In the genomic region with DNA sequence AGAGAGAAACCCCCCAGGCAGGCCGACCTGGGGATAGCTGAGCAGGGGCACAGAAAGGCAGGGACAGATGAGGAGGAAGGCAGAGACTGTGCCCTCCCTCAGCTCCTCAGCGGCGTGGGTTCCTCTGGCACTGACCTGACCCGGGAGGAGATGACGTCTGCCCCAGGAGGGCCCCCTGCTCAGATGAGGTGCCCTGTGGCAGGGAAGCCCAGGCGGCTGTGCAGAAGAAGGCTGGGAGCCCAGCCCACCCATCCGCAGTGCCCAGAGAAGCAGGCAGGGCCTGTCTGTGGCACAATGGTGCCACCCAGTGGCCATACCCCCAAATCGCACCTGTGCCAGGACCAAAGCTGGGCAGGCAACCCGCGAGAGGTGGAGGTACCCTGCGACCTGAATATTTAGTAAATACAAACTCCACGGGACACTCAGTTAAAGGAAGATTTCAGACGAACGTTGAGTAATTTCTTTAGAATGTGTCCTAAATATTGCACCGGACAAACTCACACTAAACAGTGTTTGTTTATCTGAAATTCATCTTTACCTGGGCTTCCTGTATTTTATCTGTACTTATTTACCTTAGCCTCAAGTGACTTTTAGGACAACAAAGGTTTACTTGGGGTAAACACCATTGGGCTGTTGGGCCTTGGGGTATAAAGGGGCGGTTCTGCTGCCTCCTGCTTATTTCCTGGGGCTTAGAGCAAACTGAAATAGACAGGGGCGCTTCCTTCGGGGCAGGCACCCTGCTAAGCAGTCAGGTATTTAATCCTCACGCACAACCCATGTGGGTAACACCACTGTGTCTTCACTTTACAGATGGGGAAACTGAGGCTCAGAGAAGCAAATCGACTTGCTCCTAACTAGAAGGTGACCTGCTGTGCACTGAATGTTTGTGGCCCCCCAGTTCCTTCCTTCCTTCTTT, we compare ENCODE assay signal across 8 cellular contexts. TPM values are rescaled to one million over a fixed set of nuclear protein-coding genes. Genes with fewer than 3 reads are reported as not detected.
A peak's percentile ranks its signal among the peaks of the same experiment; 100 is the strongest.
DNase-seq lines count a peak whose midpoint lies in the region; ATAC-seq, FAIRE-seq and TF ChIP-seq lines count a peak whose summit lies in the region.

No MANE protein-coding gene starts in this region.

- TF ChIP-seq CTCF in GM20000 (IDR thresholded peaks at IDR 0.05; ENCODE audit: extremely low read depth, missing control alignments) (peak; percentile 90), GM12878 (IDR thresholded peaks at IDR 0.05 in 2 of 3, conservative IDR thresholded peaks at IDR 0.05 in 1 of 3; ENCODE audit: control insufficient read depth in 2 of 3, extremely low read depth in 1 of 3, insufficient read depth in 1 of 3, low read depth in 3 of 3, low read length in 3 of 3) (peak; percentile 89 to 94 (median 92))

- ATAC-seq in GM12878 (peak; percentile 99), GM21528 (IDR thresholded peaks at IDR 0.05; ENCODE audit: low FRiP score, unreplicated experiment) (no peak)

- no peaks in the 10 kb centered on the region for H3K36me3 ChIP-seq in GM12878 (ENCODE audit: control insufficient read depth in 2 of 2, insufficient read depth in 2 of 2, low read length in 1 of 2)

- H3K27me3 ChIP-seq in GM12878 (replicated peaks in 1 of 2; ENCODE audit: control insufficient read depth in 2 of 2, insufficient read depth in 2 of 2, low read length in 1 of 2) = no peaks in the 10 kb centered on the region

- RAD21 ChIA-PET in GM12878 (lab: Charles Lee; ENCODE audit: unreplicated experiment) = interaction anchor here (0.6 to 1.3 kb wide), 3 partner anchors 11 to 313 kb away, joined by 3 to 8 read pairs (median 3); no protein-coding TSS in a partner anchor

- no peak for TF ChIP-seq POLR2A in GM12878 (IDR thresholded peaks at IDR 0.05; ENCODE audit: low read depth, low read length)

- H3K4me1 ChIP-seq in GM12878 (ENCODE audit: control insufficient read depth, insufficient read depth, low read length) = no peaks in the 10 kb centered on the region

- POLR2A ChIA-PET in GM12878 (lab: Charles Lee) = no interaction called here

- no peaks in the 10 kb centered on the region for H4K20me1 ChIP-seq in GM12878 (ENCODE audit: control insufficient read depth, insufficient read depth)

- peak; percentile 87 for TF ChIP-seq RAD21 in GM12878 (IDR thresholded peaks at IDR 0.05; ENCODE audit: insufficient read depth, low read depth, low read length)

- BruUV-seq in GM12878 (replicated peaks; lab: Mats Ljungman, UMichigan) = no TSS peak

- intact Hi-C loops in GM12878 (cut with micrococcal nuclease; ENCODE audit: unreplicated experiment) = loop anchor here (1.0 to 5.0 kb wide), 3 partner anchors 230 to 451 kb away; no protein-coding TSS in a partner anchor

- H3K36me3 Mint-ChIP-seq in T-helper 2 cell treated with Interferon-gamma antibody and Interleukin-4, amounts not matched to agents 5 μg/mL and 100 μg/mL, for 36 hours (ENCODE audit: low read depth) = no peaks in the 10 kb centered on the region

- TF ChIP-seq EP300 in GM12878 (IDR thresholded peaks at IDR 0.05; ENCODE audit: borderline replicate concordance in 1 of 2, control insufficient read depth in 1 of 2, low read depth in 2 of 2, low read length in 2 of 2) = no peak

- H3K9me3 ChIP-seq in GM12878 (replicated peaks; ENCODE audit: control insufficient read depth, insufficient read depth, low read length) = no peaks in the 10 kb centered on the region; the same call in 2 of the 3 replicates

- CTCF ChIA-PET in GM12878 (lab: Yijun Ruan, JAX) = interaction anchor here (1.1 to 1.6 kb wide), 5 partner anchors 10 to 311 kb away, joined by 3 to 11 read pairs (median 4); no protein-coding TSS in a partner anchor

- WGBS in GM12878 (ENCODE audit: insufficient coverage, insufficient replicate concordance, low lambda C conversion rate, missing lambda C conversion rate) = 16% methylated on average over 18 of the region's 20 CpGs

- DNase-seq in DMS 273 (lab: John Stamatoyannopoulos, UW; ENCODE audit: unreplicated experiment) (peak; percentile 75), GM20000 (ENCODE audit: low spot score) (peak; percentile 86), HuH-7 (ENCODE audit: low spot score) (peak; percentile 76), GM12878 (ENCODE audit: low read depth, low spot score) (no peak), iPS-NIHi7 (ENCODE audit: extremely low spot score) (peak; percentile 96)
- peak; percentile 50 for DNase-seq in T-helper 2 cell treated with Interferon-gamma antibody and Interleukin-4, amounts not matched to agents 5 μg/mL and 100 μg/mL, for 36 hours (ENCODE audit: low spot score)
- DNase-seq in stimulated activated CD4-positive, alpha-beta T cell treated with anti-CD3 and anti-CD28 coated beads, Interleukin-15, amount 100 ng/mL, for 24 hours = peak; percentile 80

- H3K9me3 Mint-ChIP-seq in T-helper 2 cell treated with Interferon-gamma antibody and Interleukin-4, amounts not matched to agents 5 μg/mL and 100 μg/mL, for 36 hours = peaks cover 3% of the 10 kb centered on the region

- H3K4me3 Mint-ChIP-seq in T-helper 2 cell treated with Interferon-gamma antibody and Interleukin-4, amounts not matched to agents 5 μg/mL and 100 μg/mL, for 36 hours = no peak overlapping the region

- H2AFZ ChIP-seq in GM12878 (ENCODE audit: control insufficient read depth, low read depth, low read length) = no peak overlapping the region

- H3K9ac ChIP-seq in GM12878 (ENCODE audit: control insufficient read depth, insufficient read depth, low read length) = no peak overlapping the region

- H3K27ac Mint-ChIP-seq in T-helper 2 cell treated with Interferon-gamma antibody and Interleukin-4, amounts not matched to agents 5 μg/mL and 100 μg/mL, for 36 hours = no peak overlapping the region

- peaks cover 2% of the 10 kb centered on the region for H3K27me3 Mint-ChIP-seq in T-helper 2 cell treated with Interferon-gamma antibody and Interleukin-4, amounts not matched to agents 5 μg/mL and 100 μg/mL, for 36 hours (ENCODE audit: low read depth)

- in situ Hi-C loops in GM12878 (cut with MboI) = no loop called here

- no peak overlapping the region for H3K4me3 ChIP-seq in GM12878

- peak; percentile 54 for FAIRE-seq in GM12878 (lab: Jason Lieb, UNC)

- SMC1A ChIA-PET in GM12878 (lab: Charles Lee; ENCODE audit: uncharacterized antibody, unreplicated experiment) = interaction anchor here (1.1 to 1.2 kb wide), 2 partner anchors 11 to 311 kb away, joined by 3 to 6 read pairs; no protein-coding TSS in a partner anchor

- no peaks in the 10 kb centered on the region for H3K79me2 ChIP-seq in GM12878 (ENCODE audit: control insufficient read depth, insufficient read depth, low read length)

- H3K4me2 ChIP-seq in GM12878 (ENCODE audit: control insufficient read depth, insufficient read depth) = no peak overlapping the region

- no peaks in the 10 kb centered on the region for H3K4me1 Mint-ChIP-seq in T-helper 2 cell treated with Interferon-gamma antibody and Interleukin-4, amounts not matched to agents 5 μg/mL and 100 μg/mL, for 36 hours (ENCODE audit: low read depth)

- no peak overlapping the region for H3K27ac ChIP-seq in GM12878 (ENCODE audit: control insufficient read depth, insufficient read depth)

TF ChIP-seq in GM12878, 131 proteins besides CTCF, POLR2A, EP300 and RAD21:
- TF ChIP-seq SMC3 (IDR thresholded peaks at IDR 0.05; ENCODE audit: borderline replicate concordance, low read length) (peak; percentile 78), BHLHE40 (IDR thresholded peaks at IDR 0.05; ENCODE audit: borderline replicate concordance in 1 of 2, low read depth in 2 of 2, low read length in 1 of 2) (0 out of 4 replicates have a peak, but pooled peaks of 1 of the 2 experiments have one; percentile 39), YY1 (IDR thresholded peaks at IDR 0.05; ENCODE audit: low read depth, low read length) (0 out of 2 replicates have a peak, but pooled peaks have one; percentile 31), MTA2 (IDR thresholded peaks at IDR 0.05; ENCODE audit: low read depth) (no peak), ATF7 (IDR thresholded peaks at IDR 0.05; ENCODE audit: low read depth) (no peak)

RNA-seq across cellular contexts. Expression of a gene that starts 46.5 kb away (rescaled TPM):
- total RNA-seq in GM12878 (2013; cell fraction: nucleolus; rRNA removed) = not detected in 2 replicates
- total RNA-seq in GM12878 (2014; rRNA removed) = not detected in 2 replicates
- not detected in 2 replicates for total RNA-seq in GM12878 (2014; rRNA removed; fragmentation: Illumina TruSeq; extraction: Trizol)
- not detected in 2 replicates for total RNA-seq in GM12878 (2021)
- not detected for polyA plus RNA-seq in GM12878 (2011; ENCODE audit: low read depth)
- polyA plus RNA-seq in GM12878 (2011; rRNA removed) = not detected in 2 replicates
- not detected in 2 replicates for polyA plus RNA-seq in GM12878 (2011; cell fraction: cytosol; rRNA removed)
- polyA plus RNA-seq in GM12878 (2011; cell fraction: nucleus; rRNA removed) = not detected in 2 replicates
- polyA plus RNA-seq in GM12878 (2012) = not detected in 2 replicates
- not detected in 2 replicates for polyA plus RNA-seq in GM12878 (2014; fragmentation: Illumina TruSeq; extraction: Trizol)
- not detected for polyA plus RNA-seq in GM12878 (2014; fragmentation: Nextera tagmentation; extraction: Ambion mirVana)
- not detected in 2 replicates for polyA plus RNA-seq in GM12878 (2014; rRNA removed)
- polyA plus RNA-seq in GM12878 (2016; fragmentation: Nextera tagmentation; extraction: Ambion mirVana) = not detected
- polyA minus RNA-seq in GM12878 (2011; rRNA and poly(A)+ RNA removed) = not detected in 2 replicates
- not detected in 2 replicates for polyA minus RNA-seq in GM12878 (2011; cell fraction: cytosol; rRNA and poly(A)+ RNA removed)
- not detected in 2 replicates for polyA minus RNA-seq in GM12878 (2011; cell fraction: nucleus; rRNA and poly(A)+ RNA removed)
